ENCODE assay signal across 16 cellular contexts in genomic region chr20:33896509-33896908, GRCh38.
A peak's percentile ranks its signal among the peaks of the same experiment; 100 is the strongest.
DNase-seq lines count a peak whose midpoint lies in the region; TF ChIP-seq lines count a peak whose summit lies in the region.
"Had no signal": no experiment of that assay in that cellular context is flagged by ENCODE, and none has a peak within 500 bp of the region (broad histone marks: within the 10 kb centered on the region; RNA-seq: fewer than 3 reads in every experiment).

No MANE protein-coding gene starts in this region.

- H3K27ac ChIP-seq in colonic mucosa = no peak overlapping the region
- no peak overlapping the region for H3K27ac ChIP-seq in prostate gland
- H3K27ac ChIP-seq: upper lobe of left lung had no signal

- H3K4me3 Mint-ChIP-seq in Calu3 (ENCODE audit: low read depth, unreplicated experiment) = no peak overlapping the region
- H3K4me3 Mint-ChIP-seq: brain had no signal

- H3K27me3 ChIP-seq in colonic mucosa (no peaks in the 10 kb centered on the region), prostate gland (replicated peaks; ENCODE audit: insufficient read depth) (no peaks in the 10 kb centered on the region)
- H3K27me3 ChIP-seq: upper lobe of left lung had no signal

- no peak for TF ChIP-seq POLR2A in prostate gland (IDR thresholded peaks at IDR 0.05)

- peaks cover 57% of the 10 kb centered on the region for H3K27me3 Mint-ChIP-seq in Calu3 (ENCODE audit: unreplicated experiment)

- peak; percentile 2 for DNase-seq in G401 (ENCODE audit: low spot score)
- peak; percentile 55 for DNase-seq in NCI-H226
- DNase-seq in choroid plexus epithelial cell (ENCODE audit: low read depth) = peak; percentile 76
- peak; percentile 44 for DNase-seq in renal cortical epithelial cell (ENCODE audit: low read depth)
- no peak for DNase-seq in colonic mucosa
- no peak for DNase-seq in Calu3
- DNase-seq in AG08395 (ENCODE audit: low spot score) = no peak
- DNase-seq in prostate gland (ENCODE audit: low spot score) = no peak
- DNase-seq: activated CD4-positive, CD25-positive, alpha-beta regulatory T cell treated with anti-CD3 and anti-CD28 coated beads, Interleukin-2, amount 50 U/mL, for 72 hours; activated effector memory CD4-positive, alpha-beta T cell treated with Interleukin-2 at 50 U/mL for 16 hours; NCI-H345; SIG-M5; stimulated activated CD4-positive, alpha-beta T cell treated with anti-CD3 and anti-CD28 coated beads, Interleukin-12 subunit alpha, Interleukin-12 subunit beta, amount 100 ng/mL, for 4 hours; stimulated activated naive CD4-positive, alpha-beta T cell; upper lobe of left lung had no signal

- 48% methylated on average over 4 of the region's 4 CpGs for WGBS in prostate gland

- no peaks in the 10 kb centered on the region for H3K9me3 Mint-ChIP-seq in Calu3 (ENCODE audit: low read depth, unreplicated experiment)

- in situ Hi-C loops in G401 (cut with HindIII; ENCODE audit: low sequenced_read_pairs) = no loop called here

- no peak for TF ChIP-seq CTCF in choroid plexus epithelial cell (conservative IDR thresholded peaks at IDR 0.05; ENCODE audit: low read depth, low read length)
- no peak for TF ChIP-seq CTCF in colonic mucosa (IDR thresholded peaks at IDR 0.05)
- no peak for TF ChIP-seq CTCF in Calu3 (IDR thresholded peaks at IDR 0.05; ENCODE audit: unreplicated experiment)
- TF ChIP-seq CTCF in prostate gland (IDR thresholded peaks at IDR 0.05) = no peak

- H3K9ac ChIP-seq in colonic mucosa (ENCODE audit: low read depth in 2 of 2, low read length in 2 of 2) = no peak overlapping the region

- CTCF ChIA-PET in Calu3 (lab: Charles Lee) = interaction anchor here (1.4 kb wide), 1 partner anchor 10 kb away, joined by 4 read pairs; no protein-coding TSS in a partner anchor

- BruUV-seq in Calu3 (replicated peaks; lab: Mats Ljungman, UMichigan) = no TSS peak

- intact Hi-C loops in colonic mucosa (cut with DNase I) (no loop called here), Calu3 (cut with micrococcal nuclease; ENCODE audit: unreplicated experiment) (no loop called here), prostate gland (cut with DNase I) (loop anchor here (10.0 kb wide), 1 partner anchor 58 kb away; no protein-coding TSS in a partner anchor)

- H3K4me3 ChIP-seq in choroid plexus epithelial cell (ENCODE audit: low read depth, low read length) = no peak overlapping the region
- no peak overlapping the region for H3K4me3 ChIP-seq in colonic mucosa
- H3K4me3 ChIP-seq in prostate gland = no peak overlapping the region
- H3K4me3 ChIP-seq: upper lobe of left lung had no signal

- H3K9me3 ChIP-seq in colonic mucosa (no peaks in the 10 kb centered on the region), prostate gland (no peaks in the 10 kb centered on the region)
- H3K9me3 ChIP-seq: upper lobe of left lung had no signal

- H3K36me3 ChIP-seq in colonic mucosa (no peaks in the 10 kb centered on the region), prostate gland (no peaks in the 10 kb centered on the region)
- H3K36me3 ChIP-seq: upper lobe of left lung had no signal

- no peak overlapping the region for H3K27ac Mint-ChIP-seq in Calu3 (ENCODE audit: unreplicated experiment)
- H3K27ac Mint-ChIP-seq: brain had no signal

- no peaks in the 10 kb centered on the region for H3K4me1 ChIP-seq in colonic mucosa
- H3K4me1 ChIP-seq in prostate gland (replicated peaks) = no peaks in the 10 kb centered on the region
- H3K4me1 ChIP-seq: upper lobe of left lung had no signal

- H3K36me3 Mint-ChIP-seq in Calu3 (ENCODE audit: insufficient read depth, unreplicated experiment) = no peaks in the 10 kb centered on the region
- H3K36me3 Mint-ChIP-seq: brain had no signal

- no peaks in the 10 kb centered on the region for H3K4me1 Mint-ChIP-seq in Calu3 (ENCODE audit: low read depth, unreplicated experiment)

Comparison
In these comparisons a context has a peak if more than half of its experiments do, and no peak if none do; other contexts are left out.
1. DNase-seq: peak in G401 (single experiment), NCI-H226 (single experiment), choroid plexus epithelial cell (single experiment) and renal cortical epithelial cell (single experiment); none in colonic mucosa (single experiment), Calu3 (single experiment), AG08395 (single experiment) and prostate gland (single experiment).